ENCODE assay signal across 19 cellular contexts in the genomic region with DNA sequence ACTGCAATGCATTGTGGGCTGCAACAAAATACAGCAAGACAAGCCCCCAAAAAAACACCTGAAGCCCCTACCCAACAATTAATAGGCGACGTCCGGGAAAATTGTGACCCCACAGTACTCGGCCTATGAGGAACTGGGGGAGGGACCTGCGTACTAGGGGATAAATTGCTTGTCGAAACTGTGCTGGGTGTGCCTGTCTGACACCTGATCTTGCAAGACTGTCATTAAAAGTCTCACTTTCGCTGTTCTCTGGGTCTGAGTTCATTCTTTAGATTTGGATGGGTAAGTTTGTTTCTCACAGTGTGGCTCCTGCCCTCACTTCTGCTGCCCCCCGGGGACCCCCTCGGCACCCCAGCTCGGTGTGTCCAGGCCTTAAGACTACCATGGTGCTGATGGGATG. TPM values are rescaled to one million over a fixed set of nuclear protein-coding genes. Genes with fewer than 3 reads are reported as not detected.
A peak's percentile ranks its signal among the peaks of the same experiment; 100 is the strongest.
DNase-seq lines count a peak whose midpoint lies in the region; ATAC-seq, FAIRE-seq and TF ChIP-seq lines count a peak whose summit lies in the region.
"Had no signal": no experiment of that assay in that cellular context is flagged by ENCODE, and none has a peak within 500 bp of the region (broad histone marks: within the 10 kb centered on the region; RNA-seq: fewer than 3 reads in every experiment).

No MANE protein-coding gene starts in this region.

- no peak overlapping the region for H2BK20ac ChIP-seq in IMR-90 (ENCODE audit: low read depth, low read length)

- H3K27me3 ChIP-seq in IMR-90 (ENCODE audit: control insufficient read depth, insufficient read depth, low read length): no peaks in the 10 kb centered on the region
- no peaks in the 10 kb centered on the region for H3K27me3 ChIP-seq in GM12878 (replicated peaks in 1 of 2; ENCODE audit: control insufficient read depth in 2 of 2, insufficient read depth in 2 of 2, low read length in 1 of 2)
- H3K27me3 ChIP-seq: MG63 had no signal

- H3K4me1 ChIP-seq in IMR-90 (ENCODE audit: control insufficient read depth, insufficient read depth, low read length): peaks cover 3% of the 10 kb centered on the region; the same call in 1 of the 2 replicates
- H3K4me1 ChIP-seq in GM12878 (ENCODE audit: control insufficient read depth, insufficient read depth, low read length): peaks cover 45% of the 10 kb centered on the region

- H3K27ac Mint-ChIP-seq in activated naive CD4-positive, alpha-beta T cell treated with anti-CD3 and anti-CD28 coated beads for 36 hours: peak overlapping the region; percentile 84
- H3K27ac Mint-ChIP-seq in activated CD8-positive, alpha-beta T cell treated with anti-CD3 and anti-CD28 coated beads for 36 hours: no peak overlapping the region
- no peak overlapping the region for H3K27ac Mint-ChIP-seq in CD14-positive monocyte

- peak; percentile 95 for FAIRE-seq in GM12878 (lab: Jason Lieb, UNC)
- FAIRE-seq: HTR-8/SVneo had no signal

- CTCF ChIA-PET in activated naive CD4-positive, alpha-beta T cell treated with anti-CD3 and anti-CD28 coated beads for 36 hours (lab: Charles Lee): no interaction called here
- CTCF ChIA-PET in IMR-90 (lab: Yijun Ruan, JAX): no interaction called here
- CTCF ChIA-PET in GM12878 (lab: Yijun Ruan, JAX): interaction anchor here (1.5 kb wide), 1 partner anchor 420 kb away, joined by 3 read pairs; no protein-coding TSS in a partner anchor
- CTCF ChIA-PET in activated CD8-positive, alpha-beta T cell treated with anti-CD3 and anti-CD28 coated beads for 36 hours (lab: Charles Lee): no interaction called here

- no peaks in the 10 kb centered on the region for H3K9me3 Mint-ChIP-seq in activated naive CD4-positive, alpha-beta T cell treated with anti-CD3 and anti-CD28 coated beads for 36 hours
- no peaks in the 10 kb centered on the region for H3K9me3 Mint-ChIP-seq in activated CD8-positive, alpha-beta T cell treated with anti-CD3 and anti-CD28 coated beads for 36 hours
- H3K9me3 Mint-ChIP-seq in CD14-positive monocyte: peaks cover 0 to 3% (median 0%) of the 10 kb centered on the region in 7 donors

- H3K9me3 ChIP-seq in IMR-90 (ENCODE audit: control insufficient read depth, insufficient read depth, low read length): no peaks in the 10 kb centered on the region
- peaks cover 6% of the 10 kb centered on the region; the same call in 2 of the 3 replicates for H3K9me3 ChIP-seq in GM12878 (replicated peaks; ENCODE audit: control insufficient read depth, insufficient read depth, low read length)
- H3K9me3 ChIP-seq: MG63 had no signal

- H3K23ac ChIP-seq in IMR-90 (ENCODE audit: low read depth, low read length): no peak overlapping the region

- 90% methylated on average over 2 of the region's 10 CpGs; no CpG with 5 or more reads in 1 of the 2 experiments for WGBS in IMR-90 (ENCODE audit: extremely low coverage in 2 of 2, insufficient read length in 1 of 2), 2 experiments
- WGBS in GM12878 (ENCODE audit: insufficient coverage, insufficient replicate concordance, low lambda C conversion rate, missing lambda C conversion rate): 3% methylated on average over 10 of the region's 10 CpGs

- H4K20me1 ChIP-seq in IMR-90 (ENCODE audit: insufficient read depth, low read length) (peaks cover 43% of the 10 kb centered on the region), GM12878 (ENCODE audit: control insufficient read depth, insufficient read depth) (no peaks in the 10 kb centered on the region)

- H3K27me3 Mint-ChIP-seq in activated naive CD4-positive, alpha-beta T cell treated with anti-CD3 and anti-CD28 coated beads for 36 hours (ENCODE audit: low read depth): no peaks in the 10 kb centered on the region
- H3K27me3 Mint-ChIP-seq in activated CD8-positive, alpha-beta T cell treated with anti-CD3 and anti-CD28 coated beads for 36 hours: no peaks in the 10 kb centered on the region
- H3K27me3 Mint-ChIP-seq in CD14-positive monocyte (ENCODE audit: low read depth in 3 of 3): peaks cover 0 to 4% (median 0%) of the 10 kb centered on the region in 3 donors

- H3K36me3 ChIP-seq in IMR-90 (ENCODE audit: control insufficient read depth, insufficient read depth, low read length): peaks cover 41% of the 10 kb centered on the region
- H3K36me3 ChIP-seq in GM12878 (ENCODE audit: control insufficient read depth in 2 of 2, insufficient read depth in 2 of 2, low read length in 1 of 2): peaks cover 0 to 3% of the 10 kb centered on the region in 2 experiments; a peak in 2 of 4 replicates

- H2BK120ac ChIP-seq in IMR-90 (ENCODE audit: low read depth, low read length): no peak overlapping the region

- H3K4ac ChIP-seq in IMR-90 (ENCODE audit: low read depth, low read length): no peak overlapping the region

- peaks cover 32% of the 10 kb centered on the region for H3K4me1 Mint-ChIP-seq in activated naive CD4-positive, alpha-beta T cell treated with anti-CD3 and anti-CD28 coated beads for 36 hours (ENCODE audit: low read depth)
- peaks cover 19% of the 10 kb centered on the region for H3K4me1 Mint-ChIP-seq in activated CD8-positive, alpha-beta T cell treated with anti-CD3 and anti-CD28 coated beads for 36 hours (ENCODE audit: low read depth)
- H3K4me1 Mint-ChIP-seq in CD14-positive monocyte: peaks cover 12% of the 10 kb centered on the region

- H3K4me3 Mint-ChIP-seq in activated naive CD4-positive, alpha-beta T cell treated with anti-CD3 and anti-CD28 coated beads for 36 hours: no peak overlapping the region
- no peak overlapping the region for H3K4me3 Mint-ChIP-seq in activated CD8-positive, alpha-beta T cell treated with anti-CD3 and anti-CD28 coated beads for 36 hours
- H3K4me3 Mint-ChIP-seq in CD14-positive monocyte: no peak overlapping the region

- intact Hi-C loops in activated naive CD4-positive, alpha-beta T cell treated with anti-CD3 and anti-CD28 coated beads for 36 hours (cut with micrococcal nuclease): loop anchor here (5.0 kb wide), 1 partner anchor 46 kb away; the partner anchor contains the start of gene DGCR8
- intact Hi-C loops in IMR-90 (cut with micrococcal nuclease) (no loop called here), GM12878 (cut with micrococcal nuclease; ENCODE audit: unreplicated experiment) (no loop called here), CD14-positive monocyte (cut with micrococcal nuclease) (no loop called here)
- intact Hi-C loops in activated CD8-positive, alpha-beta T cell treated with anti-CD3 and anti-CD28 coated beads for 36 hours (cut with micrococcal nuclease): no loop called here

- peaks cover 10 to 52% of the 10 kb centered on the region in 2 experiments for H3K79me1 ChIP-seq in IMR-90 (ENCODE audit: low read depth in 1 of 2, low read length in 2 of 2)

- H2AK5ac ChIP-seq in IMR-90 (ENCODE audit: low read depth, low read length): no peak overlapping the region

- peaks cover 15% of the 10 kb centered on the region; the same call in 1 of the 2 replicates for H3K9me1 ChIP-seq in IMR-90 (ENCODE audit: insufficient read depth, low read length)

- H2AFZ ChIP-seq in IMR-90 (replicated peaks; ENCODE audit: low read length, poor library complexity) (peak overlapping the region; percentile 19), GM12878 (ENCODE audit: control insufficient read depth, low read depth, low read length) (no peak overlapping the region)

- H3K9ac ChIP-seq in IMR-90 (ENCODE audit: low read depth, low read length): no peak overlapping the region
- no peak overlapping the region for H3K9ac ChIP-seq in GM12878 (ENCODE audit: control insufficient read depth, insufficient read depth, low read length)

- H3K36me3 Mint-ChIP-seq in activated naive CD4-positive, alpha-beta T cell treated with anti-CD3 and anti-CD28 coated beads for 36 hours (ENCODE audit: low read depth): peaks cover 1% of the 10 kb centered on the region
- H3K36me3 Mint-ChIP-seq in activated CD8-positive, alpha-beta T cell treated with anti-CD3 and anti-CD28 coated beads for 36 hours (ENCODE audit: low read depth): no peaks in the 10 kb centered on the region
- H3K36me3 Mint-ChIP-seq in CD14-positive monocyte: peaks cover 55 to 87% of the 10 kb centered on the region in 2 donors

- TF ChIP-seq POLR2A in IMR-90 (IDR thresholded peaks at IDR 0.05; ENCODE audit: low read depth, low read length) (no peak), GM12878 (IDR thresholded peaks at IDR 0.05; ENCODE audit: low read depth, low read length) (no peak)

- H3K56ac ChIP-seq in IMR-90 (ENCODE audit: extremely low read depth, insufficient read depth, low read length): no peak overlapping the region

- no peak overlapping the region for H3K4me3 ChIP-seq in IMR-90 (ENCODE audit: insufficient read depth, low read depth, low read length)
- 0 out of 2 replicates have a peak overlapping the region, but pooled peaks have one; percentile 3 for H3K4me3 ChIP-seq in GM12878
- H3K4me3 ChIP-seq: MG63 had no signal

- in situ Hi-C loops in IMR-90 (cut with MboI; ENCODE audit: low sequenced_read_pairs): no loop called here
- in situ Hi-C loops in GM12878 (cut with MboI): no loop called here

- SMC1A ChIA-PET in GM12878 (lab: Charles Lee; ENCODE audit: uncharacterized antibody, unreplicated experiment): no interaction called here

- no peak for DNase-seq in activated naive CD4-positive, alpha-beta T cell treated with anti-CD3 and anti-CD28 coated beads for 36 hours
- no peak for DNase-seq in activated naive CD4-positive, alpha-beta T cell (lab: John Stamatoyannopoulos, UW)
- DNase-seq in IMR-90: no peak
- no peak for DNase-seq in GM12878 (ENCODE audit: low read depth, low spot score)
- no peak for DNase-seq in activated CD8-positive, alpha-beta T cell treated with anti-CD3 and anti-CD28 coated beads for 36 hours
- DNase-seq in CD14-positive monocyte (ENCODE audit: low spot score): no peak
- no peak for DNase-seq in stimulated activated CD4-positive, alpha-beta T cell treated with anti-CD3 and anti-CD28 coated beads, Interleukin-4, amount 100 ng/mL, for 1 hour
- DNase-seq: 8988T, DMS53, KG1, MG63, NCI-H1105 treated with DMSO at 0.1 percent for 48 hours, NCI-H187 treated with DMSO at 0.1 percent for 48 hours, NCI-H2171 treated with DMSO at 0.1 percent for 48 hours, NCI-H510A treated with DMSO at 0.1 percent for 48 hours, SIG-M5 had no signal

- no peaks in the 10 kb centered on the region for H3K79me2 ChIP-seq in GM12878 (ENCODE audit: control insufficient read depth, insufficient read depth, low read length)

- H3K27ac ChIP-seq in IMR-90 (ENCODE audit: insufficient read depth, low read length) (no peak overlapping the region), GM12878 (ENCODE audit: control insufficient read depth, insufficient read depth) (no peak overlapping the region; the same call in 1 of the 2 replicates)

- no peak overlapping the region for H3K14ac ChIP-seq in IMR-90 (replicated peaks; ENCODE audit: low read depth, low read length)

- BruUV-seq in IMR-90 (replicated peaks; lab: Mats Ljungman, UMichigan): no TSS peak
- BruUV-seq in GM12878 (replicated peaks; lab: Mats Ljungman, UMichigan): no TSS peak

- H2BK5ac ChIP-seq in IMR-90 (ENCODE audit: low read depth, low read length, poor library complexity, severe bottlenecking): no peak overlapping the region

- H3K18ac ChIP-seq in IMR-90 (ENCODE audit: low read depth, low read length): no peak overlapping the region

- TF ChIP-seq CTCF in IMR-90 (conservative IDR thresholded peaks at IDR 0.05; ENCODE audit: low read depth, low read length) (no peak), GM12878 (IDR thresholded peaks at IDR 0.05 in 2 of 3, conservative IDR thresholded peaks at IDR 0.05 in 1 of 3; ENCODE audit: control insufficient read depth in 2 of 3, extremely low read depth in 1 of 3, insufficient read depth in 1 of 3, low read depth in 3 of 3, low read length in 3 of 3) (no peak), CD14-positive monocyte (IDR thresholded peaks at IDR 0.05) (no peak)
- no peak for TF ChIP-seq CTCF in activated CD8-positive, alpha-beta T cell treated with anti-CD3 and anti-CD28 coated beads for 36 hours (IDR thresholded peaks at IDR 0.05)

- RAD21 ChIA-PET in GM12878 (lab: Charles Lee; ENCODE audit: unreplicated experiment): no interaction called here

- no peak overlapping the region for H4K8ac ChIP-seq in IMR-90 (ENCODE audit: low read depth in 2 of 2, low read length in 2 of 2)

- POLR2A ChIA-PET in IMR-90 (lab: Charles Lee; ENCODE audit: unreplicated experiment): no interaction called here
- POLR2A ChIA-PET in GM12878 (lab: Charles Lee): no interaction called here
- POLR2A ChIA-PET in activated CD8-positive, alpha-beta T cell treated with anti-CD3 and anti-CD28 coated beads for 36 hours (lab: Charles Lee): no interaction called here

- H2AK9ac ChIP-seq in IMR-90 (replicated peaks; ENCODE audit: low read depth, low read length, poor library complexity): no peak overlapping the region

- no peak overlapping the region for H4K91ac ChIP-seq in IMR-90 (ENCODE audit: insufficient read depth, low read depth, low read length)

- dilution Hi-C loops in IMR-90 (cut with HindIII; ENCODE audit: low sequenced_read_pairs, unreplicated experiment): no loop called here

- peak in 1 of 2 experiments; percentile 19; a peak in 1 of 4 replicates for TF ChIP-seq EP300 in GM12878 (IDR thresholded peaks at IDR 0.05; ENCODE audit: borderline replicate concordance in 1 of 2, control insufficient read depth in 1 of 2, low read depth in 2 of 2, low read length in 2 of 2)

- H4K5ac ChIP-seq in IMR-90 (ENCODE audit: low read depth, low read length): no peak overlapping the region

- H3K4me2 ChIP-seq in IMR-90 (ENCODE audit: low read depth, low read length) (no peak overlapping the region), GM12878 (ENCODE audit: control insufficient read depth, insufficient read depth) (peak overlapping the region; percentile 5)

- ATAC-seq in IMR-90 (ENCODE audit: low read depth) (no peak), GM12878 (peak; percentile 78), HG03571 (IDR thresholded peaks at IDR 0.05; ENCODE audit: unreplicated experiment) (no peak)
- no peak for ATAC-seq in activated CD8-positive, alpha-beta T cell treated with anti-CD3 and anti-CD28 coated beads for 36 hours
- ATAC-seq: HCT116 had no signal

- H2BK15ac ChIP-seq in IMR-90 (ENCODE audit: low read depth, low read length): no peak overlapping the region

- no peak for TF ChIP-seq RAD21 in IMR-90 (IDR thresholded peaks at IDR 0.05; ENCODE audit: low read length)
- no peak for TF ChIP-seq RAD21 in GM12878 (IDR thresholded peaks at IDR 0.05; ENCODE audit: insufficient read depth, low read depth, low read length)

RNA-seq across cellular contexts. Expression of gene TANGO2, which starts 15.2 kb away (rescaled TPM):
- total RNA-seq in activated naive CD4-positive, alpha-beta T cell treated with anti-CD3 and anti-CD28 coated beads for 36 hours: 10 to 100 TPM; 16.0 to 19.0 TPM
- 60.5 and 75.1 TPM in 2 replicates for total RNA-seq in IMR-90 (2012; rRNA removed)
- polyA plus RNA-seq in IMR-90 (2012; rRNA removed): 43.2 and 45.1 TPM in 2 replicates
- polyA plus RNA-seq in IMR-90 (2012; cell fraction: cytosol; rRNA removed): 33.0 and 52.8 TPM in 2 replicates
- 45.9 and 91.8 TPM in 2 replicates for polyA plus RNA-seq in IMR-90 (2012; cell fraction: nucleus; rRNA removed; ENCODE audit: low replicate concordance)
- total RNA-seq in GM12878 (2013; cell fraction: nucleolus; rRNA removed): 42.1 and 46.9 TPM in 2 replicates
- total RNA-seq in GM12878 (2014; rRNA removed): 24.2 and 25.6 TPM in 2 replicates
- 14.2 and 17.5 TPM in 2 replicates for total RNA-seq in GM12878 (2014; rRNA removed; fragmentation: Illumina TruSeq; extraction: Trizol)
- 19.4 and 22.2 TPM in 2 replicates for total RNA-seq in GM12878 (2021)
- 14.8 TPM for polyA plus RNA-seq in GM12878 (2011; ENCODE audit: low read depth)
- 9.7 and 21.0 TPM in 2 replicates for polyA plus RNA-seq in GM12878 (2011; rRNA removed)
- polyA plus RNA-seq in GM12878 (2011; cell fraction: cytosol; rRNA removed): 27.8 and 38.8 TPM in 2 replicates
- polyA plus RNA-seq in GM12878 (2011; cell fraction: nucleus; rRNA removed): 28.8 and 31.0 TPM in 2 replicates
- 14.9 and 15.9 TPM in 2 replicates for polyA plus RNA-seq in GM12878 (2012)
- polyA plus RNA-seq in GM12878 (2014; fragmentation: Illumina TruSeq; extraction: Trizol): 11.6 and 19.8 TPM in 2 replicates
- polyA plus RNA-seq in GM12878 (2014; fragmentation: Nextera tagmentation; extraction: Ambion mirVana): 1 to 10 TPM; 4.0 to 5.0 TPM
- 23.1 and 26.7 TPM in 2 replicates for polyA plus RNA-seq in GM12878 (2014; rRNA removed)
- 10 to 100 TPM; 20.8 to 24.8 TPM for polyA plus RNA-seq in GM12878 (2016; fragmentation: Nextera tagmentation; extraction: Ambion mirVana)
- 40.0 and 50.8 TPM in 2 replicates for polyA minus RNA-seq in GM12878 (2011; rRNA and poly(A)+ RNA removed)
- 9.4 and 9.5 TPM in 2 replicates for polyA minus RNA-seq in GM12878 (2011; cell fraction: cytosol; rRNA and poly(A)+ RNA removed)
- polyA minus RNA-seq in GM12878 (2011; cell fraction: nucleus; rRNA and poly(A)+ RNA removed): 7.4 and 13.3 TPM in 2 replicates
- 10 to 100 TPM; 15.7 to 18.3 TPM for total RNA-seq in activated CD8-positive, alpha-beta T cell treated with anti-CD3 and anti-CD28 coated beads for 36 hours
- 10 to 100 TPM; 56.4 to 58.2 TPM for polyA plus RNA-seq in CD14-positive monocyte

RNA-seq across cellular contexts. Expression of gene ARVCF, which starts 19.5 kb away (rescaled TPM):
- total RNA-seq in activated naive CD4-positive, alpha-beta T cell treated with anti-CD3 and anti-CD28 coated beads for 36 hours: 1 to 10 TPM; 2.0 to 2.6 TPM
- total RNA-seq in IMR-90 (2012; rRNA removed) (8.6 and 12.2 TPM in 2 replicates), GM12878 (2014; rRNA removed) (0.44 and 1.0 TPM in 2 replicates), GM12878 (2014; rRNA removed; fragmentation: Illumina TruSeq; extraction: Trizol) (0.13 and 0.32 TPM in 2 replicates), GM12878 (2021) (1.8 and 1.9 TPM in 2 replicates)
- polyA plus RNA-seq in IMR-90 (2012; rRNA removed) (14.1 and 18.1 TPM in 2 replicates), GM12878 (2011; rRNA removed) (0.17 and 0.26 TPM in 2 replicates), GM12878 (2014; fragmentation: Illumina TruSeq; extraction: Trizol) (0.13 and 0.21 TPM in 2 replicates), GM12878 (2014; fragmentation: Nextera tagmentation; extraction: Ambion mirVana) (not detected), GM12878 (2014; rRNA removed) (1.00 and 2.6 TPM in 2 replicates), GM12878 (2016; fragmentation: Nextera tagmentation; extraction: Ambion mirVana) (1 to 10 TPM; 1.0 to 1.3 TPM), CD14-positive monocyte (under 1 TPM; 0.31 to 0.44 TPM)
- polyA plus RNA-seq in IMR-90 (2012; cell fraction: cytosol; rRNA removed): 8.9 and 14.7 TPM in 2 replicates
- 46.1 and 149 TPM in 2 replicates for polyA plus RNA-seq in IMR-90 (2012; cell fraction: nucleus; rRNA removed; ENCODE audit: low replicate concordance)
- total RNA-seq in GM12878 (2013; cell fraction: nucleolus; rRNA removed): 0.76 and 0.92 TPM in 2 replicates
- 0.13 TPM for polyA plus RNA-seq in GM12878 (2011; ENCODE audit: low read depth)
- polyA plus RNA-seq in GM12878 (2011; cell fraction: cytosol; rRNA removed): 0.22 and 0.60 TPM in 2 replicates
- 5.6 and 6.7 TPM in 2 replicates for polyA plus RNA-seq in GM12878 (2011; cell fraction: nucleus; rRNA removed)
- 1.2 and 3.5 TPM in 2 replicates for polyA plus RNA-seq in GM12878 (2012)
- 0.15 and 0.52 TPM in 2 replicates for polyA minus RNA-seq in GM12878 (2011; rRNA and poly(A)+ RNA removed)
- not detected in 2 replicates for polyA minus RNA-seq in GM12878 (2011; cell fraction: cytosol; rRNA and poly(A)+ RNA removed)
- 2.0 and 2.1 TPM in 2 replicates for polyA minus RNA-seq in GM12878 (2011; cell fraction: nucleus; rRNA and poly(A)+ RNA removed)
- 1 to 10 TPM; 1.2 to 1.9 TPM for total RNA-seq in activated CD8-positive, alpha-beta T cell treated with anti-CD3 and anti-CD28 coated beads for 36 hours

RNA-seq across cellular contexts. Expression of gene DGCR8, which starts 43.9 kb away (rescaled TPM):
- total RNA-seq in activated naive CD4-positive, alpha-beta T cell treated with anti-CD3 and anti-CD28 coated beads for 36 hours: 10 to 100 TPM; 29.8 to 36.5 TPM
- 16.7 and 22.8 TPM in 2 replicates for total RNA-seq in IMR-90 (2012; rRNA removed)
- polyA plus RNA-seq in IMR-90 (2012; rRNA removed): 21.5 and 25.3 TPM in 2 replicates
- 12.2 and 14.6 TPM in 2 replicates for polyA plus RNA-seq in IMR-90 (2012; cell fraction: cytosol; rRNA removed)
- 122 and 125 TPM in 2 replicates for polyA plus RNA-seq in IMR-90 (2012; cell fraction: nucleus; rRNA removed; ENCODE audit: low replicate concordance)
- 62.1 and 88.0 TPM in 2 replicates for total RNA-seq in GM12878 (2013; cell fraction: nucleolus; rRNA removed)
- 24.1 and 28.5 TPM in 2 replicates for total RNA-seq in GM12878 (2014; rRNA removed)
- total RNA-seq in GM12878 (2014; rRNA removed; fragmentation: Illumina TruSeq; extraction: Trizol): 15.4 and 17.3 TPM in 2 replicates
- total RNA-seq in GM12878 (2021): 33.0 and 35.1 TPM in 2 replicates
- 10.6 TPM for polyA plus RNA-seq in GM12878 (2011; ENCODE audit: low read depth)
- polyA plus RNA-seq in GM12878 (2011; rRNA removed): 15.0 and 17.1 TPM in 2 replicates
- 18.7 and 20.5 TPM in 2 replicates for polyA plus RNA-seq in GM12878 (2011; cell fraction: cytosol; rRNA removed)
- polyA plus RNA-seq in GM12878 (2011; cell fraction: nucleus; rRNA removed): 96.6 and 126 TPM in 2 replicates
- polyA plus RNA-seq in GM12878 (2012): 13.6 and 18.8 TPM in 2 replicates
- polyA plus RNA-seq in GM12878 (2014; fragmentation: Illumina TruSeq; extraction: Trizol): 14.1 and 17.9 TPM in 2 replicates
- 1 to 10 TPM; 1.2 to 2.5 TPM for polyA plus RNA-seq in GM12878 (2014; fragmentation: Nextera tagmentation; extraction: Ambion mirVana)
- polyA plus RNA-seq in GM12878 (2014; rRNA removed): 27.8 and 29.7 TPM in 2 replicates
- polyA plus RNA-seq in GM12878 (2016; fragmentation: Nextera tagmentation; extraction: Ambion mirVana): 10 to 100 TPM; 12.9 to 16.9 TPM
- 18.9 and 21.9 TPM in 2 replicates for polyA minus RNA-seq in GM12878 (2011; rRNA and poly(A)+ RNA removed)
- polyA minus RNA-seq in GM12878 (2011; cell fraction: cytosol; rRNA and poly(A)+ RNA removed): 7.9 and 8.5 TPM in 2 replicates
- 18.7 and 34.8 TPM in 2 replicates for polyA minus RNA-seq in GM12878 (2011; cell fraction: nucleus; rRNA and poly(A)+ RNA removed)
- total RNA-seq in activated CD8-positive, alpha-beta T cell treated with anti-CD3 and anti-CD28 coated beads for 36 hours: 10 to 100 TPM; 35.0 to 38.8 TPM
- 1 to 10 TPM; 1.2 to 1.4 TPM for polyA plus RNA-seq in CD14-positive monocyte
